1 cellular context compared by ENCODE assay signal in the genomic region with DNA sequence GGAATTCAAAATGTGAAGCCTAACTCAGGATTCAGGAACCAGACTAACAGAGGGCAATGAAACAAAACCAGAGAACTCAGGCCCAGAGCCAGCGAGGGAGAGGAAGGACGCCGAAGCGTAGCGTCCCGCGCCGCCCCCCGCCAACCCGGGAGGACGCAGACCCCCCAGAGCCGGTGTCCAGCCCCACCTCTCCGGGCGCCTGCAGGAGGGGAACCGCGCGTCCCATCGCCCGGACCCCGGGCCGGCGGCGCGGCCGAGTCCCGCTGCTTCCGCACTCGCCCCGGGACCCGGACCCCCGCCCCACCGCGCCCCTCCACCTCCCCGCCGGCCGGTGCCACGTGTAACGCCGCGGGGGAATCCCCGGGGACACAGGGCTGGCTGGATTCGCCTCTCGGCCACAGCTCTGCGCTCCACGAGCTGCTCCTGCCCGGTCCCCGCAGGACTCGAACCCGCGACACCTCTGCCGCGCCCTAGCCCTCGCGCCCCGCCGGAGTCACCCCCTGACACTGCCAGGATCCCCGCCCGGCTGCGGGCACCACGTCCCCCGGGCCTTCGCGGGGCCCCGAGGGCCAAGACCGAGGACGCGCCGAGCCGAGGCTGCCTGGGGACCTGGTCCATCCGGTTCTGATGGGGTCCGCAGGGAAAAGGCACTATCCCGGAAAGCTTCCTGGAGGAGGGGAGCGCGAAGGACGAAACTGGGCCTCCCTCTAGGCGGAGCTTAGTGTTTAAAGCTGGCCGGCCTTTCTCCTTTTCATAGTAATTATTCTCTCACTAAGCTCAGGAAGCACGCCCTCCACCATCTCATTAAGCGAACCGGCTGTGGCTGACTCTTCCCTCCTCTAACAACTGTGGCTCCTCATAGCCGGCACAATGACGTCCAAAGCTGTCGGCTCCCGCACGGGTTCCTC.
TF ChIP-seq lines count a peak whose summit lies in the region.

No MANE protein-coding gene starts in this region.

TF ChIP-seq in HepG2, 621 proteins besides CTCF, POLR2A, EP300 and RAD21 (continued from another document):
- no peak for TF ChIP-seq KMT2B (CRISPR knock-in tag; IDR thresholded peaks at IDR 0.05)
- TF ChIP-seq DR1 (CRISPR knock-in tag; IDR thresholded peaks at IDR 0.05) = peak; percentile 31; the same call in 1 of the 2 replicates
- TF ChIP-seq ZSCAN20 (CRISPR knock-in tag; IDR thresholded peaks at IDR 0.05; ENCODE audit: borderline replicate concordance) = no peak
- TF ChIP-seq, protein P1, sequence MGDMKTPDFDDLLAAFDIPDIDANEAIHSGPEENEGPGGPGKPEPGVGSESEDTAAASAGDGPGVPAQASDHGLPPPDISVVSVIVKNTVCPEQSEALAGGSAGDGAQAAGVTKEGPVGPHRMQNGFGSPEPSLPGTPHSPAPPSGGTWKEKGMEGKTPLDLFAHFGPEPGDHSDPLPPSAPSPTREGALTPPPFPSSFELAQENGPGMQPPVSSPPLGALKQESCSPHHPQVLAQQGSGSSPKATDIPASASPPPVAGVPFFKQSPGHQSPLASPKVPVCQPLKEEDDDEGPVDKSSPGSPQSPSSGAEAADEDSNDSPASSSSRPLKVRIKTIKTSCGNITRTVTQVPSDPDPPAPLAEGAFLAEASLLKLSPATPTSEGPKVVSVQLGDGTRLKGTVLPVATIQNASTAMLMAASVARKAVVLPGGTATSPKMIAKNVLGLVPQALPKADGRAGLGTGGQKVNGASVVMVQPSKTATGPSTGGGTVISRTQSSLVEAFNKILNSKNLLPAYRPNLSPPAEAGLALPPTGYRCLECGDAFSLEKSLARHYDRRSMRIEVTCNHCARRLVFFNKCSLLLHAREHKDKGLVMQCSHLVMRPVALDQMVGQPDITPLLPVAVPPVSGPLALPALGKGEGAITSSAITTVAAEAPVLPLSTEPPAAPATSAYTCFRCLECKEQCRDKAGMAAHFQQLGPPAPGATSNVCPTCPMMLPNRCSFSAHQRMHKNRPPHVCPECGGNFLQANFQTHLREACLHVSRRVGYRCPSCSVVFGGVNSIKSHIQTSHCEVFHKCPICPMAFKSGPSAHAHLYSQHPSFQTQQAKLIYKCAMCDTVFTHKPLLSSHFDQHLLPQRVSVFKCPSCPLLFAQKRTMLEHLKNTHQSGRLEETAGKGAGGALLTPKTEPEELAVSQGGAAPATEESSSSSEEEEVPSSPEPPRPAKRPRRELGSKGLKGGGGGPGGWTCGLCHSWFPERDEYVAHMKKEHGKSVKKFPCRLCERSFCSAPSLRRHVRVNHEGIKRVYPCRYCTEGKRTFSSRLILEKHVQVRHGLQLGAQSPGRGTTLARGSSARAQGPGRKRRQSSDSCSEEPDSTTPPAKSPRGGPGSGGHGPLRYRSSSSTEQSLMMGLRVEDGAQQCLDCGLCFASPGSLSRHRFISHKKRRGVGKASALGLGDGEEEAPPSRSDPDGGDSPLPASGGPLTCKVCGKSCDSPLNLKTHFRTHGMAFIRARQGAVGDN (CRISPR knock-in tag; IDR thresholded peaks at IDR 0.05) = peak; percentile 49; the same call in 1 of the 2 replicates
- TF ChIP-seq ZNF891 (CRISPR knock-in tag; IDR thresholded peaks at IDR 0.05) = no peak; the same call in 1 of the 2 replicates
- no peak for TF ChIP-seq JARID2 (CRISPR knock-in tag; IDR thresholded peaks at IDR 0.05; ENCODE audit: insufficient replicate concordance)
- no peak for TF ChIP-seq NR2F2 (IDR thresholded peaks at IDR 0.05; ENCODE audit: borderline replicate concordance, low read depth)
- peak; percentile 57; the same call in 1 of the 2 replicates for TF ChIP-seq ZNF777 (CRISPR knock-in tag; IDR thresholded peaks at IDR 0.05)
- peak; percentile 31; the same call in 1 of the 2 replicates for TF ChIP-seq ZMYM3 (CRISPR knock-in tag; IDR thresholded peaks at IDR 0.05)
- TF ChIP-seq, protein P2, sequence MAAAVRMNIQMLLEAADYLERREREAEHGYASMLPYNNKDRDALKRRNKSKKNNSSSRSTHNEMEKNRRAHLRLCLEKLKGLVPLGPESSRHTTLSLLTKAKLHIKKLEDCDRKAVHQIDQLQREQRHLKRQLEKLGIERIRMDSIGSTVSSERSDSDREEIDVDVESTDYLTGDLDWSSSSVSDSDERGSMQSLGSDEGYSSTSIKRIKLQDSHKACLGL (CRISPR knock-in tag; IDR thresholded peaks at IDR 0.05) = peak; percentile 37; the same call in 1 of the 2 replicates
- peak; percentile 55; the same call in 1 of the 2 replicates for TF ChIP-seq ZNF788 (CRISPR knock-in tag; IDR thresholded peaks at IDR 0.05; ENCODE audit: borderline replicate concordance)
- TF ChIP-seq POGZ (CRISPR knock-in tag; IDR thresholded peaks at IDR 0.05) = 0 out of 2 replicates have a peak, but pooled peaks have one; percentile 5
- TF ChIP-seq, protein P3, sequence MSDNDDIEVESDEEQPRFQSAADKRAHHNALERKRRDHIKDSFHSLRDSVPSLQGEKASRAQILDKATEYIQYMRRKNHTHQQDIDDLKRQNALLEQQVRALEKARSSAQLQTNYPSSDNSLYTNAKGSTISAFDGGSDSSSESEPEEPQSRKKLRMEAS (IDR thresholded peaks at IDR 0.05) = peak; percentile 28; the same call in 1 of the 2 replicates
- 0 out of 2 replicates have a peak, but pooled peaks have one; percentile 41 for TF ChIP-seq ZNF564 (CRISPR knock-in tag; IDR thresholded peaks at IDR 0.05)
- no peak for TF ChIP-seq ZNF557 (CRISPR knock-in tag; IDR thresholded peaks at IDR 0.05)
- TF ChIP-seq CCDC6 (CRISPR knock-in tag; IDR thresholded peaks at IDR 0.05) = 0 out of 2 replicates have a peak, but pooled peaks have one; percentile 34
- TF ChIP-seq, protein P4, sequence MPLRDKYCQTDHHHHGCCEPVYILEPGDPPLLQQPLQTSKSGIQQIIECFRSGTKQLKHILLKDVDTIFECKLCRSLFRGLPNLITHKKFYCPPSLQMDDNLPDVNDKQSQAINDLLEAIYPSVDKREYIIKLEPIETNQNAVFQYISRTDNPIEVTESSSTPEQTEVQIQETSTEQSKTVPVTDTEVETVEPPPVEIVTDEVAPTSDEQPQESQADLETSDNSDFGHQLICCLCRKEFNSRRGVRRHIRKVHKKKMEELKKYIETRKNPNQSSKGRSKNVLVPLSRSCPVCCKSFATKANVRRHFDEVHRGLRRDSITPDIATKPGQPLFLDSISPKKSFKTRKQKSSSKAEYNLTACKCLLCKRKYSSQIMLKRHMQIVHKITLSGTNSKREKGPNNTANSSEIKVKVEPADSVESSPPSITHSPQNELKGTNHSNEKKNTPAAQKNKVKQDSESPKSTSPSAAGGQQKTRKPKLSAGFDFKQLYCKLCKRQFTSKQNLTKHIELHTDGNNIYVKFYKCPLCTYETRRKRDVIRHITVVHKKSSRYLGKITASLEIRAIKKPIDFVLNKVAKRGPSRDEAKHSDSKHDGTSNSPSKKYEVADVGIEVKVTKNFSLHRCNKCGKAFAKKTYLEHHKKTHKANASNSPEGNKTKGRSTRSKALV (CRISPR knock-in tag; IDR thresholded peaks at IDR 0.05) = 0 out of 2 replicates have a peak, but pooled peaks have one; percentile 42
- 0 out of 2 replicates have a peak, but pooled peaks have one; percentile 45 for TF ChIP-seq ZNF543 (CRISPR knock-in tag; IDR thresholded peaks at IDR 0.05)
- no peak for TF ChIP-seq NR2C2 (CRISPR knock-in tag; IDR thresholded peaks at IDR 0.05; ENCODE audit: borderline replicate concordance)
- TF ChIP-seq ZFP36 (IDR thresholded peaks at IDR 0.05; ENCODE audit: borderline replicate concordance, low read depth, low read length, partially characterized antibody) = peak; percentile 55
- TF ChIP-seq, protein P5, sequence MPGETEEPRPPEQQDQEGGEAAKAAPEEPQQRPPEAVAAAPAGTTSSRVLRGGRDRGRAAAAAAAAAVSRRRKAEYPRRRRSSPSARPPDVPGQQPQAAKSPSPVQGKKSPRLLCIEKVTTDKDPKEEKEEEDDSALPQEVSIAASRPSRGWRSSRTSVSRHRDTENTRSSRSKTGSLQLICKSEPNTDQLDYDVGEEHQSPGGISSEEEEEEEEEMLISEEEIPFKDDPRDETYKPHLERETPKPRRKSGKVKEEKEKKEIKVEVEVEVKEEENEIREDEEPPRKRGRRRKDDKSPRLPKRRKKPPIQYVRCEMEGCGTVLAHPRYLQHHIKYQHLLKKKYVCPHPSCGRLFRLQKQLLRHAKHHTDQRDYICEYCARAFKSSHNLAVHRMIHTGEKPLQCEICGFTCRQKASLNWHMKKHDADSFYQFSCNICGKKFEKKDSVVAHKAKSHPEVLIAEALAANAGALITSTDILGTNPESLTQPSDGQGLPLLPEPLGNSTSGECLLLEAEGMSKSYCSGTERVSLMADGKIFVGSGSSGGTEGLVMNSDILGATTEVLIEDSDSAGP (CRISPR knock-in tag; IDR thresholded peaks at IDR 0.05; ENCODE audit: borderline replicate concordance) = peak; percentile 37; the same call in 1 of the 2 replicates
